Comparison of ENCODE assay signal across 8 cellular contexts in the genomic region with DNA sequence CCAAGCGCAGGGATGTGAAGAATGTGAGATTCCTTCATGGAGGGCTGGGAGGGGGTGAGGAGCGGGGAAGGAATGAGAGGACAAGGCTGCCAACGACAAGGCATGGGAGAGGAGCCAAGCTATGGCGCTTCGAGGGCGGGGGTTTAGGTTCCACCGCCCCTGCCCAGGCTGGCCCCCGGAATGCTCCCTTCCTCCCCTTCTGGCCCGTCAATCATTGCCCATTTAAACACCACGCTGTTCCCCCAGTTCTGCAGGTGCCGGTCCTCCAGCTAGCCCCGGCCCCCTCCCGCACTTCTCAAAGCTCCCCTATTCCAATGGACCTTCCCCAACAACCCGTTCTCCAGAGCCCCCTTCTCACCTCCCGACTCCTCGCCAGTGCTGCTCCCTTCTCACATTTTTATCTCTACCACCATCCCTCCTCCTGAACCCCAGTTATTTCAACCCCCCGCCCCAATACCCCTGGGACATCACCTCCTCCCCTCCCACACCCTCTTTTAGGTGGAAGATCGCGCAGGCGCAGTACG. TPM values are rescaled to one million over a fixed set of nuclear protein-coding genes. Genes with fewer than 3 reads are reported as not detected.
DNase-seq lines count a peak whose midpoint lies in the region; ATAC-seq and TF ChIP-seq lines count a peak whose summit lies in the region.

No MANE protein-coding gene starts in this region.

- no peaks in the 10 kb centered on the region for H3K4me1 ChIP-seq in urinary bladder (ENCODE audit: insufficient read depth)

- under 1% methylated on average over 21 of the region's 21 CpGs for WGBS in urinary bladder

- H3K4me3 ChIP-seq in epithelial cell of esophagus (ENCODE audit: low read length) (peak overlapping the region; percentile 79), urinary bladder (ENCODE audit: low read depth, low read length) (peak overlapping the region; percentile 66)

- H3K27ac ChIP-seq in urinary bladder (ENCODE audit: low read depth) = peak overlapping the region; percentile 97

- H3K36me3 ChIP-seq in urinary bladder (ENCODE audit: insufficient read depth) = no peaks in the 10 kb centered on the region

- DNase-seq in AG08396 (ENCODE audit: low spot score) (peak; percentile 88), epithelial cell of esophagus (ENCODE audit: low read depth) (peak; percentile 47), mucosa of gallbladder (ENCODE audit: low spot score) (peak; percentile 64), activated gamma-delta T cell treated with Interleukin-2 at 50 U/mL for 16 hours (no peak)

- no peak for TF ChIP-seq CTCF in epithelial cell of esophagus (IDR thresholded peaks at IDR 0.05; ENCODE audit: insufficient read depth, low read depth, low read length, missing control alignments)

- peak; percentile 29 for ATAC-seq in GM18502 (IDR thresholded peaks at IDR 0.05; ENCODE audit: poor library complexity, unreplicated experiment)
- peak; percentile 14 for ATAC-seq in HG03095 (IDR thresholded peaks at IDR 0.05; ENCODE audit: unreplicated experiment)
- peak; percentile 59 for ATAC-seq in SK-N-SH treated with all-trans-retinoic acid at 6 μM for 48 hours

TF ChIP-seq in SK-N-SH treated with all-trans-retinoic acid at 6 μM for 48 hours, 23 proteins besides CTCF, POLR2A, EP300 and RAD21:
- TF ChIP-seq BACH2 (CRISPR knock-in tag; IDR thresholded peaks at IDR 0.05; ENCODE audit: borderline replicate concordance) = no peak
- TF ChIP-seq, protein P1, sequence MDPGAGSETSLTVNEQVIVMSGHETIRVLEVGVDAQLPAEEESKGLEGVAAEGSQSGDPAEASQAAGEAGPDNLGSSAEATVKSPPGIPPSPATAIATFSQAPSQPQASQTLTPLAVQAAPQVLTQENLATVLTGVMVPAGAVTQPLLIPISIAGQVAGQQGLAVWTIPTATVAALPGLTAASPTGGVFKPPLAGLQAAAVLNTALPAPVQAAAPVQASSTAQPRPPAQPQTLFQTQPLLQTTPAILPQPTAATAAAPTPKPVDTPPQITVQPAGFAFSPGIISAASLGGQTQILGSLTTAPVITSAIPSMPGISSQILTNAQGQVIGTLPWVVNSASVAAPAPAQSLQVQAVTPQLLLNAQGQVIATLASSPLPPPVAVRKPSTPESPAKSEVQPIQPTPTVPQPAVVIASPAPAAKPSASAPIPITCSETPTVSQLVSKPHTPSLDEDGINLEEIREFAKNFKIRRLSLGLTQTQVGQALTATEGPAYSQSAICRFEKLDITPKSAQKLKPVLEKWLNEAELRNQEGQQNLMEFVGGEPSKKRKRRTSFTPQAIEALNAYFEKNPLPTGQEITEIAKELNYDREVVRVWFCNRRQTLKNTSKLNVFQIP (CRISPR knock-in tag; IDR thresholded peaks at IDR 0.05; ENCODE audit: borderline replicate concordance, low read depth) = no peak
- TF ChIP-seq, protein P2, sequence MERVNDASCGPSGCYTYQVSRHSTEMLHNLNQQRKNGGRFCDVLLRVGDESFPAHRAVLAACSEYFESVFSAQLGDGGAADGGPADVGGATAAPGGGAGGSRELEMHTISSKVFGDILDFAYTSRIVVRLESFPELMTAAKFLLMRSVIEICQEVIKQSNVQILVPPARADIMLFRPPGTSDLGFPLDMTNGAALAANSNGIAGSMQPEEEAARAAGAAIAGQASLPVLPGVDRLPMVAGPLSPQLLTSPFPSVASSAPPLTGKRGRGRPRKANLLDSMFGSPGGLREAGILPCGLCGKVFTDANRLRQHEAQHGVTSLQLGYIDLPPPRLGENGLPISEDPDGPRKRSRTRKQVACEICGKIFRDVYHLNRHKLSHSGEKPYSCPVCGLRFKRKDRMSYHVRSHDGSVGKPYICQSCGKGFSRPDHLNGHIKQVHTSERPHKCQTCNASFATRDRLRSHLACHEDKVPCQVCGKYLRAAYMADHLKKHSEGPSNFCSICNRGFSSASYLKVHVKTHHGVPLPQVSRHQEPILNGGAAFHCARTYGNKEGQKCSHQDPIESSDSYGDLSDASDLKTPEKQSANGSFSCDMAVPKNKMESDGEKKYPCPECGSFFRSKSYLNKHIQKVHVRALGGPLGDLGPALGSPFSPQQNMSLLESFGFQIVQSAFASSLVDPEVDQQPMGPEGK (CRISPR knock-in tag; IDR thresholded peaks at IDR 0.05; ENCODE audit: borderline replicate concordance) = 0 out of 2 replicates have a peak, but pooled peaks have one; percentile 44
- TF ChIP-seq OSR1 (CRISPR knock-in tag; IDR thresholded peaks at IDR 0.05) = no peak
- TF ChIP-seq SNAI2 (CRISPR knock-in tag; IDR thresholded peaks at IDR 0.05) = no peak

RNA-seq across cellular contexts. Expression of a gene that starts 0.4 kb away (rescaled TPM):
- 57.2 TPM for total RNA-seq in mucosa of gallbladder
- total RNA-seq in urinary bladder = 42.9 TPM
- polyA plus RNA-seq in urinary bladder = 37.8 TPM

RNA-seq across cellular contexts. Expression of a gene that starts 2.8 kb away (rescaled TPM):
- total RNA-seq in mucosa of gallbladder (39.2 TPM), urinary bladder (15.7 TPM)
- polyA plus RNA-seq in urinary bladder = 31.0 TPM

RNA-seq across cellular contexts. Expression of a gene that starts 8.6 kb away (rescaled TPM):
- total RNA-seq in mucosa of gallbladder (49.9 TPM), urinary bladder (not detected)
- polyA plus RNA-seq in urinary bladder = 0.30 TPM

RNA-seq across cellular contexts. Expression of a gene that starts 32.0 kb away (rescaled TPM):
- total RNA-seq in mucosa of gallbladder (115 TPM), urinary bladder (51.1 TPM)
- polyA plus RNA-seq in urinary bladder = 68.8 TPM

RNA-seq across cellular contexts. Expression of a gene that starts 36.9 kb away (rescaled TPM):
- total RNA-seq in mucosa of gallbladder (64.6 TPM), urinary bladder (10.2 TPM)
- 14.4 TPM for polyA plus RNA-seq in urinary bladder

Comparison
In these comparisons a context has a peak if more than half of its experiments do, and no peak if none do; other contexts are left out.
1. RNA of a gene that starts 8.6 kb away (total RNA-seq): 49.9 TPM in mucosa of gallbladder (single experiment); not detected in urinary bladder (single experiment); every median in the first group is over 10 times any median in the second.
2. Peak in every context shown above with its lines, with median percentiles within 50 percentile points of each other: ATAC-seq.